In genomic region chr3:150763841-150764483, GRCh38 we compare ENCODE assay signal across 9 cellular contexts. TPM values are rescaled to one million over a fixed set of nuclear protein-coding genes. Genes with fewer than 3 reads are reported as not detected.
DNase-seq lines count a peak whose midpoint lies in the region; ATAC-seq, FAIRE-seq and TF ChIP-seq lines count a peak whose summit lies in the region.
"Had no signal": no experiment of that assay in that cellular context is flagged by ENCODE, and none has a peak within 500 bp of the region (broad histone marks: within the 10 kb centered on the region; RNA-seq: fewer than 3 reads in every experiment).

No MANE protein-coding gene starts in this region.

- H3K36me3 Mint-ChIP-seq in astrocyte (ENCODE audit: low read depth, unreplicated experiment), result no peaks in the 10 kb centered on the region

- no peaks in the 10 kb centered on the region for H3K27me3 Mint-ChIP-seq in astrocyte (ENCODE audit: low read depth, unreplicated experiment)

- H3K36me3 ChIP-seq in astrocyte (ENCODE audit: insufficient read depth, low read length) (no peaks in the 10 kb centered on the region), right atrium auricular region (peaks cover 9% of the 10 kb centered on the region)

- peak overlapping the region; percentile 89 for H3K9ac ChIP-seq in astrocyte (ENCODE audit: low read length)

- H3K4me2 ChIP-seq in astrocyte (ENCODE audit: low read length), result peak overlapping the region; percentile 96

- peak overlapping the region; percentile 82 for H2AFZ ChIP-seq in astrocyte (ENCODE audit: low read depth, low read length)

- no peaks in the 10 kb centered on the region for H3K9me3 ChIP-seq in astrocyte (ENCODE audit: insufficient read depth, low read depth, low read length)
- no peaks in the 10 kb centered on the region for H3K9me3 ChIP-seq in right atrium auricular region

- H3K27ac ChIP-seq in astrocyte (ENCODE audit: low read depth, low read length) (peak overlapping the region; percentile 91), right atrium auricular region (peak overlapping the region; percentile 99)

- no peak for FAIRE-seq in astrocyte (lab: Jason Lieb, UNC)
- FAIRE-seq: endometrium had no signal

- DNase-seq in COLO829 (ENCODE audit: low spot score) (peak; percentile 78), HT1080 (ENCODE audit: low read depth) (peak; percentile 77), RKO (ENCODE audit: low spot score) (peak; percentile 76), astrocyte (ENCODE audit: low read depth) (no peak), right atrium auricular region (ENCODE audit: low spot score) (peak; percentile 67), posterior cingulate gyrus (peak; percentile 65 to 96 (median 74)), NCI-H446 treated with DMSO at 0.1 percent for 48 hours (lab: John Stamatoyannopoulos, UW) (no peak)

- peak overlapping the region; percentile 99 for H3K27ac Mint-ChIP-seq in astrocyte (ENCODE audit: unreplicated experiment)

- TF ChIP-seq CTCF in astrocyte (IDR thresholded peaks at IDR 0.05; ENCODE audit: insufficient read depth, low read depth, low read length), result peak; percentile 34
- peak; percentile 48 to 68 for TF ChIP-seq CTCF in right atrium auricular region (IDR thresholded peaks at IDR 0.05)

- no peaks in the 10 kb centered on the region for H3K9me3 Mint-ChIP-seq in astrocyte (ENCODE audit: unreplicated experiment)

- peaks cover 28% of the 10 kb centered on the region for H3K4me1 ChIP-seq in astrocyte (ENCODE audit: insufficient read depth, low read length)
- H3K4me1 ChIP-seq in right atrium auricular region, result peaks cover 0 to 33% of the 10 kb centered on the region in 2 donors

- H3K4me3 ChIP-seq in astrocyte (ENCODE audit: insufficient read depth, low read depth, low read length) (peak overlapping the region; percentile 86), right atrium auricular region (peak overlapping the region; percentile 72 to 73)

- H3K4me3 Mint-ChIP-seq in astrocyte (ENCODE audit: unreplicated experiment), result peak overlapping the region; percentile 95

- peaks cover 29% of the 10 kb centered on the region for H3K4me1 Mint-ChIP-seq in astrocyte (ENCODE audit: low read depth, unreplicated experiment)

- ATAC-seq in GM19351 (IDR thresholded peaks at IDR 0.05; ENCODE audit: unreplicated experiment), result peak; percentile 5

- H4K20me1 ChIP-seq in astrocyte (ENCODE audit: insufficient read depth, low read length), result peaks cover 26% of the 10 kb centered on the region

- intact Hi-C loops in posterior cingulate gyrus (cut with DNase I), result loop anchor here (5.0 kb wide), 3 partner anchors 42 to 352 kb away; partner anchors contain the start of gene SELENOT

- H3K27me3 ChIP-seq in astrocyte (ENCODE audit: insufficient read depth, low read length) (no peaks in the 10 kb centered on the region), right atrium auricular region (no peaks in the 10 kb centered on the region)

- H3K79me2 ChIP-seq in astrocyte (ENCODE audit: insufficient read depth, low read length), result peaks cover 35% of the 10 kb centered on the region

RNA-seq across cellular contexts. Expression of gene SIAH2, which starts 1.0 kb away (rescaled TPM):
- 44.3 and 71.8 TPM in 2 replicates for total RNA-seq in HT1080 (2014; rRNA removed; shearing (Covaris generic))
- polyA plus RNA-seq in HT1080 (2015; cell fraction: cytosol; rRNA removed), result 40.9 and 44.3 TPM in 2 replicates
- polyA plus RNA-seq in HT1080 (2015; cell fraction: nucleus; rRNA removed), result 21.4 and 22.3 TPM in 2 replicates
- total RNA-seq in astrocyte, result 39.3 and 46.2 TPM in 2 replicates
- total RNA-seq in right atrium auricular region, result 10 to 100 TPM; 14.8 to 30.0 TPM

Comparison
In these comparisons a context has a peak if more than half of its experiments do, and no peak if none do; other contexts are left out.
1. DNase-seq: peak in COLO829 (single experiment), HT1080 (single experiment), RKO (single experiment), right atrium auricular region (single experiment) and posterior cingulate gyrus (10 of 10); none in astrocyte (single experiment) and NCI-H446 treated with DMSO at 0.1 percent for 48 hours (single experiment).